ENCODE assay signal across 14 cellular contexts in genomic region chr3:142315083-142315482, GRCh38.
DNase-seq lines count a peak whose midpoint lies in the region; TF ChIP-seq lines count a peak whose summit lies in the region.
"Had no signal": no experiment of that assay in that cellular context is flagged by ENCODE, and none has a peak within 500 bp of the region (broad histone marks: within the 10 kb centered on the region; RNA-seq: fewer than 3 reads in every experiment).

No MANE protein-coding gene starts in this region.

- no peak for TF ChIP-seq CTCF in choroid plexus epithelial cell (conservative IDR thresholded peaks at IDR 0.05; ENCODE audit: low read depth, low read length)

- in situ Hi-C loops in Caki2 (cut with HindIII; ENCODE audit: low pct_unique_long_range_greater_than_20kb, low sequenced_read_pairs): no loop called here

- H3K4me3 ChIP-seq in choroid plexus epithelial cell (ENCODE audit: low read depth, low read length): no peak overlapping the region
- H3K4me3 ChIP-seq: dorsolateral prefrontal cortex, right lobe of liver had no signal

- DNase-seq in Caki2 (ENCODE audit: low read depth) (peak; percentile 34), M059J (ENCODE audit: low read depth) (peak; percentile 98), choroid plexus epithelial cell (ENCODE audit: low read depth) (peak; percentile 78), myocyte (ENCODE audit: low read depth) (peak; percentile 27), GDM1 (lab: John Stamatoyannopoulos, UW) (no peak), DMS153 treated with DMSO at 0.1 percent for 48 hours (lab: John Stamatoyannopoulos, UW; ENCODE audit: unreplicated experiment) (no peak), NCI-H345 treated with DMSO at 0.1 percent for 48 hours (lab: John Stamatoyannopoulos, UW; ENCODE audit: unreplicated experiment) (no peak)
- no peak for DNase-seq in stimulated activated naive CD4-positive, alpha-beta T cell treated with Interleukin-2 at 50 U/mL for 16 hours (lab: John Stamatoyannopoulos, UW)
- DNase-seq: activated naive CD8-positive, alpha-beta T cell treated with anti-CD3 and anti-CD28 coated beads, Interleukin-2, amount 10 ng/mL, durations not matched to agents 7 days and 5 days; dorsolateral prefrontal cortex; glutamatergic neuron; naive thymus-derived CD8-positive, alpha-beta T cell; NCI-H2081; right lobe of liver had no signal

Comparison
In these comparisons a context has a peak if more than half of its experiments do, and no peak if none do; other contexts are left out.
1. DNase-seq: peak in Caki2 (single experiment), M059J (single experiment), choroid plexus epithelial cell (single experiment) and myocyte (single experiment); none in stimulated activated naive CD4-positive, alpha-beta T cell treated with Interleukin-2 at 50 U/mL for 16 hours (single experiment), GDM1 (single experiment), DMS153 treated with DMSO at 0.1 percent for 48 hours (single experiment) and NCI-H345 treated with DMSO at 0.1 percent for 48 hours (single experiment).